In genomic region chr9:131591845-131592208, GRCh38 we compare ENCODE assay signal across 17 cellular contexts. TPM values are rescaled to one million over a fixed set of nuclear protein-coding genes. Genes with fewer than 3 reads are reported as not detected.
DNase-seq lines count a peak whose midpoint lies in the region; ATAC-seq and TF ChIP-seq lines count a peak whose summit lies in the region.
"Had no signal": no experiment of that assay in that cellular context is flagged by ENCODE, and none has a peak within 500 bp of the region (broad histone marks: within the 10 kb centered on the region; RNA-seq: fewer than 3 reads in every experiment).

No MANE protein-coding gene starts in this region.

- no peaks in the 10 kb centered on the region for H3K27me3 Mint-ChIP-seq in activated CD4-positive, alpha-beta T cell treated with anti-CD3 and anti-CD28 coated beads, Interleukin-2, amount 10 ng/mL, durations not matched to agents 7 days and 5 days
- no peaks in the 10 kb centered on the region for H3K27me3 Mint-ChIP-seq in chondrocyte (ENCODE audit: low read depth)
- H3K27me3 Mint-ChIP-seq: naive thymus-derived CD4-positive, alpha-beta T cell had no signal

- no peak overlapping the region for H3K4me3 Mint-ChIP-seq in activated CD4-positive, alpha-beta T cell treated with anti-CD3 and anti-CD28 coated beads, Interleukin-2, amount 10 ng/mL, durations not matched to agents 7 days and 5 days
- H3K4me3 Mint-ChIP-seq in chondrocyte (ENCODE audit: unreplicated experiment), result no peak overlapping the region

- H3K27me3 ChIP-seq in psoas muscle (ENCODE audit: insufficient read depth in 3 of 3, low read length in 2 of 3), result no peaks in the 10 kb centered on the region
- H3K27me3 ChIP-seq: Peyer's patch, thyroid gland had no signal

- peaks cover 36% of the 10 kb centered on the region for H3K4me1 Mint-ChIP-seq in activated CD4-positive, alpha-beta T cell treated with anti-CD3 and anti-CD28 coated beads, Interleukin-2, amount 10 ng/mL, durations not matched to agents 7 days and 5 days
- H3K4me1 Mint-ChIP-seq in chondrocyte (ENCODE audit: low read depth), result peaks cover 7% of the 10 kb centered on the region

- H3K27ac Mint-ChIP-seq in activated CD4-positive, alpha-beta T cell treated with anti-CD3 and anti-CD28 coated beads, Interleukin-2, amount 10 ng/mL, durations not matched to agents 7 days and 5 days, result peak overlapping the region; percentile 37
- peak overlapping the region; percentile 45 for H3K27ac Mint-ChIP-seq in chondrocyte (ENCODE audit: unreplicated experiment)

- no peak for DNase-seq in activated CD4-positive, alpha-beta T cell treated with anti-CD3 and anti-CD28 coated beads, Interleukin-2, amount 10 ng/mL, durations not matched to agents 7 days and 5 days
- DNase-seq in activated CD4-positive, alpha-beta T cell treated with anti-CD3 and anti-CD28 coated beads, Interleukin-2, amount 50 U/mL, for 1 hour, result no peak
- DNase-seq in RWPE1 (ENCODE audit: low spot score) (no peak), chondrocyte (ENCODE audit: low spot score) (no peak), psoas muscle (no peak), NCI-H2196 (lab: John Stamatoyannopoulos, UW; ENCODE audit: unreplicated experiment) (no peak), OCI-M2 (lab: John Stamatoyannopoulos, UW; ENCODE audit: unreplicated experiment) (no peak)
- DNase-seq: NCI-H1930 had no signal

- H3K9me3 ChIP-seq in psoas muscle, result no peaks in the 10 kb centered on the region
- H3K9me3 ChIP-seq: lower lobe of right lung, Peyer's patch, thyroid gland had no signal

- WGBS in psoas muscle, 3 donors, result 53 to 75% (median 67%) methylated on average over 6 of the region's 6 CpGs

- ATAC-seq in psoas muscle (no peak), GM21447 (IDR thresholded peaks at IDR 0.05; ENCODE audit: unreplicated experiment) (no peak)

- H3K4me1 ChIP-seq in psoas muscle, result peaks cover 24% of the 10 kb centered on the region
- H3K4me1 ChIP-seq: lower lobe of right lung, thyroid gland had no signal

- no peaks in the 10 kb centered on the region for H3K9me3 Mint-ChIP-seq in activated CD4-positive, alpha-beta T cell treated with anti-CD3 and anti-CD28 coated beads, Interleukin-2, amount 10 ng/mL, durations not matched to agents 7 days and 5 days
- no peaks in the 10 kb centered on the region for H3K9me3 Mint-ChIP-seq in chondrocyte (ENCODE audit: low read depth)
- H3K9me3 Mint-ChIP-seq: naive thymus-derived CD4-positive, alpha-beta T cell had no signal

- no peak for TF ChIP-seq CTCF in RWPE1 (conservative IDR thresholded peaks at IDR 0.05; ENCODE audit: low read depth)
- no peak for TF ChIP-seq CTCF in chondrocyte (IDR thresholded peaks at IDR 0.05)
- TF ChIP-seq CTCF in psoas muscle (IDR thresholded peaks at IDR 0.05), result no peak

- intact Hi-C loops in psoas muscle (cut with DNase I), result loop anchor here (1.0 to 10.0 kb wide), 3 partner anchors 148 to 663 kb away; partner anchors contain the start of gene RAPGEF1 (in 2 of the 2)

- H3K36me3 Mint-ChIP-seq in activated CD4-positive, alpha-beta T cell treated with anti-CD3 and anti-CD28 coated beads, Interleukin-2, amount 10 ng/mL, durations not matched to agents 7 days and 5 days (ENCODE audit: low read depth), result peaks cover 22% of the 10 kb centered on the region
- H3K36me3 Mint-ChIP-seq in chondrocyte (ENCODE audit: low read depth), result peaks cover 17% of the 10 kb centered on the region

- H3K27ac ChIP-seq in RWPE1 (peak overlapping the region; percentile 62), psoas muscle (peak overlapping the region; percentile 76)
- H3K27ac ChIP-seq: epithelial cell of prostate, lower lobe of right lung, thyroid gland had no signal

- POLR2A ChIA-PET in activated CD4-positive, alpha-beta T cell treated with anti-CD3 and anti-CD28 coated beads, Interleukin-2, amount 10 ng/mL, durations not matched to agents 7 days and 5 days (lab: Charles Lee), result no interaction called here
- POLR2A ChIA-PET in RWPE1 (lab: Yijun Ruan, JAX; ENCODE audit: low non-redundant PET), result interaction anchor here (0.7 kb wide), 1 partner anchor 20 kb away, joined by 3 read pairs; no protein-coding TSS in a partner anchor

- CTCF ChIA-PET in activated CD4-positive, alpha-beta T cell treated with anti-CD3 and anti-CD28 coated beads, Interleukin-2, amount 10 ng/mL, durations not matched to agents 7 days and 5 days (lab: Charles Lee), result interaction anchor here (0.5 to 4.2 kb wide), 20 partner anchors 8 to 454 kb away, joined by 3 to 62 read pairs (median 4); partner anchors contain the start of gene RAPGEF1
- CTCF ChIA-PET in RWPE1 (lab: Yijun Ruan, JAX), result interaction anchor here (0.5 to 3.1 kb wide), 41 partner anchors 10 to 667 kb away, joined by 3 to 40 read pairs (median 4); partner anchors contain the start of gene RAPGEF1

- H3K36me3 ChIP-seq in psoas muscle (ENCODE audit: insufficient read depth in 1 of 2, low read depth in 1 of 2), result peaks cover 5 to 77% of the 10 kb centered on the region in 2 donors

- no peak overlapping the region for H3K4me3 ChIP-seq in psoas muscle
- H3K4me3 ChIP-seq: GM12878, lower lobe of right lung, Peyer's patch, thyroid gland had no signal

RNA-seq across cellular contexts. Expression of gene PRRT1B, which starts 46.5 kb away (rescaled TPM):
- not detected for total RNA-seq in activated CD4-positive, alpha-beta T cell treated with anti-CD3 and anti-CD28 coated beads, Interleukin-2, amount 10 ng/mL, durations not matched to agents 7 days and 5 days
- total RNA-seq in chondrocyte, result not detected in 3 replicates
- total RNA-seq in psoas muscle, result not detected
- not detected for polyA plus RNA-seq in psoas muscle
- total RNA-seq: GM12878; MCF 10A; naive thymus-derived CD4-positive, alpha-beta T cell; sciatic nerve; thyroid gland had no signal
- polyA plus RNA-seq: GM12878; naive thymus-derived CD4-positive, alpha-beta T cell had no signal
